Comparison of ENCODE assay signal across 8 cellular contexts in genomic region chr16:53282975-53283946, GRCh38.
A peak's percentile ranks its signal among the peaks of the same experiment; 100 is the strongest.
DNase-seq lines count a peak whose midpoint lies in the region; ATAC-seq, FAIRE-seq and TF ChIP-seq lines count a peak whose summit lies in the region.

No MANE protein-coding gene starts in this region.

- no peak for TF ChIP-seq EP300 in Ishikawa (IDR thresholded peaks at IDR 0.05; ENCODE audit: borderline replicate concordance)

- TF ChIP-seq CTCF in D721Med (IDR thresholded peaks at IDR 0.05; ENCODE audit: insufficient read depth, missing control alignments), result peak; percentile 69

- peak; percentile 66 for TF ChIP-seq RAD21 in Ishikawa (IDR thresholded peaks at IDR 0.05; ENCODE audit: low read depth)

- H3K36me3 ChIP-seq in small intestine (ENCODE audit: control insufficient read depth in 2 of 2, insufficient read depth in 2 of 2, low read length in 2 of 2), result peaks cover 6 to 17% of the 10 kb centered on the region in 2 donors

- DNase-seq in D721Med (ENCODE audit: insufficient read length, low spot score), result no peak
- DNase-seq in SHP77 (lab: John Stamatoyannopoulos, UW), result peak; percentile 15 to 35
- DNase-seq in fibroblast of the conjunctiva (ENCODE audit: low read depth), result peak; percentile 43
- DNase-seq in small intestine, result peak; percentile 51
- no peak for DNase-seq in amniotic stem cell (lab: John Stamatoyannopoulos, UW)

- H3K4me3 ChIP-seq in small intestine (ENCODE audit: low read depth in 1 of 2, low read length in 2 of 2), result no peak overlapping the region

- ATAC-seq in HG03378 (IDR thresholded peaks at IDR 0.05; ENCODE audit: unreplicated experiment), result no peak
- ATAC-seq in GM18520 (IDR thresholded peaks at IDR 0.05; ENCODE audit: unreplicated experiment), result no peak

- no peak overlapping the region for H3K27ac ChIP-seq in small intestine (ENCODE audit: low read depth in 1 of 2, low read length in 1 of 2)

- no peaks in the 10 kb centered on the region for H3K4me1 ChIP-seq in small intestine (ENCODE audit: control insufficient read depth in 2 of 2, insufficient read depth in 1 of 2, low read depth in 1 of 2, low read length in 1 of 2)

- H3K9me3 ChIP-seq in small intestine (ENCODE audit: control insufficient read depth, low read depth), result no peaks in the 10 kb centered on the region

- FAIRE-seq in D721Med (lab: Jason Lieb, UNC) (no peak), small intestine (lab: Jason Lieb, UNC) (peak; percentile 51)

- 65 to 80% (median 72%) methylated on average over 3 of the region's 3 CpGs for WGBS in small intestine, 3 donors

- H3K27me3 ChIP-seq in small intestine (ENCODE audit: control insufficient read depth in 2 of 2, insufficient read depth in 2 of 2, low read length in 2 of 2), result no peaks in the 10 kb centered on the region

TF ChIP-seq in Ishikawa, 13 proteins besides CTCF, POLR2A, EP300 and RAD21:
- TF ChIP-seq EGR1 (IDR thresholded peaks at IDR 0.05) (no peak), CEBPB (IDR thresholded peaks at IDR 0.05) (no peak), USF1 (IDR thresholded peaks at IDR 0.05) (no peak), REST (IDR thresholded peaks at IDR 0.05; ENCODE audit: low read depth) (no peak), FOXM1 (IDR thresholded peaks at IDR 0.05; ENCODE audit: borderline replicate concordance, low read depth) (no peak), TEAD4 (IDR thresholded peaks at IDR 0.05) (no peak), TCF12 (IDR thresholded peaks at IDR 0.05; ENCODE audit: low read depth) (no peak), NFIC (IDR thresholded peaks at IDR 0.05) (no peak), CREB1 (IDR thresholded peaks at IDR 0.05; ENCODE audit: low read depth) (no peak), MAX (IDR thresholded peaks at IDR 0.05) (no peak), YY1 (IDR thresholded peaks at IDR 0.05; ENCODE audit: low read depth) (no peak)

Comparison
In these comparisons a context has a peak if more than half of its experiments do, and no peak if none do; other contexts are left out.
1. DNase-seq: peak in SHP77 (2 of 2), fibroblast of the conjunctiva (single experiment) and small intestine (single experiment); none in D721Med (single experiment) and amniotic stem cell (single experiment).